In genomic region chr12:24839268-24839791, GRCh38 we compare ENCODE assay signal across 8 cellular contexts.
DNase-seq lines count a peak whose midpoint lies in the region; ATAC-seq and TF ChIP-seq lines count a peak whose summit lies in the region.

No MANE protein-coding gene starts in this region.

- H3K79me2 ChIP-seq in ACC112 (ENCODE audit: control insufficient read depth, insufficient read depth, low read length, unreplicated experiment) = no peaks in the 10 kb centered on the region

- H3K27me3 ChIP-seq in ACC112 (ENCODE audit: insufficient read depth, low read length) = no peaks in the 10 kb centered on the region

- peaks cover 33% of the 10 kb centered on the region for H3K36me3 Mint-ChIP-seq in activated naive CD8-positive, alpha-beta T cell treated with anti-CD3 and anti-CD28 coated beads, Interleukin-2, amount 50 U/mL, for 24 hours (ENCODE audit: low read depth)

- peaks cover 35% of the 10 kb centered on the region for H3K4me1 ChIP-seq in ACC112 (ENCODE audit: control insufficient read depth, insufficient read depth, low read length, unreplicated experiment)

- H3K4me3 Mint-ChIP-seq in activated naive CD8-positive, alpha-beta T cell treated with anti-CD3 and anti-CD28 coated beads, Interleukin-2, amount 50 U/mL, for 24 hours = peak overlapping the region; percentile 49

- H3K4me1 Mint-ChIP-seq in activated naive CD8-positive, alpha-beta T cell treated with anti-CD3 and anti-CD28 coated beads, Interleukin-2, amount 50 U/mL, for 24 hours = peaks cover 49% of the 10 kb centered on the region

- no peak overlapping the region; the same call in 1 of the 2 replicates for H3K4me3 ChIP-seq in ACC112 (ENCODE audit: low read depth, low read length)

- H2AFZ ChIP-seq in ACC112 (ENCODE audit: low read length, unreplicated experiment) = no peak overlapping the region

- H3K27me3 Mint-ChIP-seq in activated naive CD8-positive, alpha-beta T cell treated with anti-CD3 and anti-CD28 coated beads, Interleukin-2, amount 50 U/mL, for 24 hours = peaks cover 3% of the 10 kb centered on the region

- peaks cover 4% of the 10 kb centered on the region for H3K9me3 Mint-ChIP-seq in activated naive CD8-positive, alpha-beta T cell treated with anti-CD3 and anti-CD28 coated beads, Interleukin-2, amount 50 U/mL, for 24 hours

- peaks cover 10% of the 10 kb centered on the region for H3K36me3 ChIP-seq in ACC112 (ENCODE audit: insufficient read depth, low read length)

- no peak for TF ChIP-seq POLR2A in erythroblast (IDR thresholded peaks at IDR 0.05; ENCODE audit: low read length)

- H3K27ac ChIP-seq in ACC112 (ENCODE audit: low read depth, low read length) = peak overlapping the region; percentile 83

- peak; percentile 61 for DNase-seq in activated naive CD8-positive, alpha-beta T cell treated with anti-CD3 and anti-CD28 coated beads, Interleukin-2, amount 50 U/mL, for 24 hours
- DNase-seq in stimulated activated CD8-positive, alpha-beta memory T cell treated with anti-CD3 and anti-CD28 coated beads, Interleukin-2, amount 100 ng/mL, for 48 hours (ENCODE audit: low read depth in 2 of 2) = peak; percentile 46 to 55
- DNase-seq in NCI-H1048 (lab: John Stamatoyannopoulos, UW) = no peak
- no peak for DNase-seq in erythroblast (lab: John Stamatoyannopoulos, UW)
- no peak for DNase-seq in NOMO-1 (lab: John Stamatoyannopoulos, UW; ENCODE audit: unreplicated experiment in 2 of 2)

- ATAC-seq in GM19452 (IDR thresholded peaks at IDR 0.05; ENCODE audit: unreplicated experiment) (peak; percentile 87), HG03460 (IDR thresholded peaks at IDR 0.05; ENCODE audit: unreplicated experiment) (peak; percentile 84)
- peak; percentile 96 for ATAC-seq in activated naive CD8-positive, alpha-beta T cell treated with anti-CD3 and anti-CD28 coated beads, Interleukin-2, amount 50 U/mL, for 24 hours

- peak overlapping the region; percentile 98 for H3K27ac Mint-ChIP-seq in activated naive CD8-positive, alpha-beta T cell treated with anti-CD3 and anti-CD28 coated beads, Interleukin-2, amount 50 U/mL, for 24 hours

Comparison
In these comparisons a context has a peak if more than half of its experiments do, and no peak if none do; other contexts are left out.
1. DNase-seq: peak in activated naive CD8-positive, alpha-beta T cell treated with anti-CD3 and anti-CD28 coated beads, Interleukin-2, amount 50 U/mL, for 24 hours (single experiment) and stimulated activated CD8-positive, alpha-beta memory T cell treated with anti-CD3 and anti-CD28 coated beads, Interleukin-2, amount 100 ng/mL, for 48 hours (2 of 2); none in NCI-H1048 (single experiment), erythroblast (0 of 2) and NOMO-1 (0 of 2).
2. Peak in every context shown above with its lines, with median percentiles within 50 percentile points of each other: ATAC-seq.